ENCODE assay signal across 8 cellular contexts in genomic region chr9:34048730-34049629, GRCh38. TPM values are rescaled to one million over a fixed set of nuclear protein-coding genes. Genes with fewer than 3 reads are reported as not detected.
DNase-seq lines count a peak whose midpoint lies in the region; ATAC-seq, FAIRE-seq and TF ChIP-seq lines count a peak whose summit lies in the region.

Gene UBAP2 (minus strand): TSS chr9:34048887. CDS start chr9:34017148, 31,739 bp downstream.

- H3K9me2 ChIP-seq in Loucy (replicated peaks; ENCODE audit: low read depth, low read length) = no peaks in the 10 kb centered on the region

- peak within 1 kb of the TSS; percentile 98 for H3K4me2 ChIP-seq in Loucy (ENCODE audit: low read depth, low read length, poor library complexity, severe bottlenecking)

- peak; percentile 71 for TF ChIP-seq POLR2A in H54 (IDR thresholded peaks at IDR 0.05; ENCODE audit: low read depth, low read length)
- peak; percentile 95 for TF ChIP-seq POLR2A in Raji (IDR thresholded peaks at IDR 0.05; ENCODE audit: insufficient read depth, low read depth, low read length)

- peak within 1 kb of the TSS; percentile 100 for H3K4me3 Mint-ChIP-seq in nephron progenitor cell
- peak within 1 kb of the TSS; percentile 94 to 96 for H3K4me3 Mint-ChIP-seq in stimulated activated naive CD8-positive, alpha-beta T cell treated with anti-CD3 and anti-CD28 coated beads, Interleukin-15, amount 100 ng/mL, for 72 hours

- TF ChIP-seq CTCF in Loucy (conservative IDR thresholded peaks at IDR 0.05; ENCODE audit: low read length) (no peak), fibroblast of the aortic adventitia (IDR thresholded peaks at IDR 0.05; ENCODE audit: insufficient read depth, low read length) (no peak), nephron progenitor cell (IDR thresholded peaks at IDR 0.05) (no peak)

- peaks cover 31% of the 10 kb centered on the region for H3K4me1 Mint-ChIP-seq in nephron progenitor cell
- H3K4me1 Mint-ChIP-seq in stimulated activated naive CD8-positive, alpha-beta T cell treated with anti-CD3 and anti-CD28 coated beads, Interleukin-15, amount 100 ng/mL, for 72 hours = peaks cover 51% of the 10 kb centered on the region

- H3K4me1 ChIP-seq in Loucy (ENCODE audit: insufficient read depth, low read length, poor library complexity, severe bottlenecking) = peaks cover 24% of the 10 kb centered on the region

- H3F3A ChIP-seq in Loucy (ENCODE audit: low read depth) = no peaks in the 10 kb centered on the region

- H3K36me3 ChIP-seq in Loucy (ENCODE audit: insufficient read depth, low read length) = no peaks in the 10 kb centered on the region

- H3K9ac ChIP-seq in Loucy (ENCODE audit: low read depth, low read length, poor library complexity, severe bottlenecking) = peak within 1 kb of the TSS; percentile 91

- peak; percentile 70 for FAIRE-seq in H54 (lab: Jason Lieb, UNC)

- H4K20me1 ChIP-seq in Loucy (ENCODE audit: insufficient read depth, low read length, poor library complexity, severe bottlenecking) = peaks cover 35% of the 10 kb centered on the region

- peak; percentile 90 for ATAC-seq in stimulated activated naive CD8-positive, alpha-beta T cell treated with anti-CD3 and anti-CD28 coated beads, Interleukin-15, amount 100 ng/mL, for 72 hours

- peak within 1 kb of the TSS; percentile 96 for H2AFZ ChIP-seq in Loucy (ENCODE audit: low read length)

- H3K36me3 Mint-ChIP-seq in nephron progenitor cell (ENCODE audit: low read depth) = peaks cover 21% of the 10 kb centered on the region

- no peaks in the 10 kb centered on the region for H3K27me3 ChIP-seq in Loucy (ENCODE audit: insufficient read depth, low read length, poor library complexity, severe bottlenecking)

- H3K4me3 ChIP-seq in Loucy (ENCODE audit: low read length, poor library complexity, severe bottlenecking) (peak within 1 kb of the TSS; percentile 89), fibroblast of the aortic adventitia (ENCODE audit: low read depth, low read length) (peak within 1 kb of the TSS; percentile 92)

- peaks cover 6% of the 10 kb centered on the region for H3K27me3 Mint-ChIP-seq in nephron progenitor cell (ENCODE audit: low read depth, poor library complexity)
- H3K27me3 Mint-ChIP-seq in stimulated activated naive CD8-positive, alpha-beta T cell treated with anti-CD3 and anti-CD28 coated beads, Interleukin-15, amount 100 ng/mL, for 72 hours = no peaks in the 10 kb centered on the region

- DNase-seq in ELF-1 (ENCODE audit: low read depth, low spot score) = peak; percentile 99
- DNase-seq in H54 (ENCODE audit: insufficient read length, low spot score) = peak; percentile 74
- peak; percentile 95 for DNase-seq in activated effector memory CD4-positive, alpha-beta T cell treated with Interleukin-2 at 50 U/mL for 16 hours
- DNase-seq in fibroblast of the aortic adventitia (ENCODE audit: low read depth) = peak; percentile 98
- peak; percentile 98 for DNase-seq in nephron progenitor cell
- peak; percentile 97 for DNase-seq in stimulated activated naive CD8-positive, alpha-beta T cell treated with anti-CD3 and anti-CD28 coated beads, Interleukin-15, amount 100 ng/mL, for 72 hours

- no peaks in the 10 kb centered on the region for H3K9me3 ChIP-seq in Loucy (ENCODE audit: insufficient read depth, low read depth, low read length)

- peaks cover 45% of the 10 kb centered on the region for H3K79me2 ChIP-seq in Loucy (ENCODE audit: insufficient read depth, low read length)

- H3K9me3 Mint-ChIP-seq in nephron progenitor cell = peaks cover 4% of the 10 kb centered on the region
- no peaks in the 10 kb centered on the region for H3K9me3 Mint-ChIP-seq in stimulated activated naive CD8-positive, alpha-beta T cell treated with anti-CD3 and anti-CD28 coated beads, Interleukin-15, amount 100 ng/mL, for 72 hours

- peak within 1 kb of the TSS; percentile 100 for H3K27ac Mint-ChIP-seq in nephron progenitor cell
- H3K27ac Mint-ChIP-seq in stimulated activated naive CD8-positive, alpha-beta T cell treated with anti-CD3 and anti-CD28 coated beads, Interleukin-15, amount 100 ng/mL, for 72 hours = peak within 1 kb of the TSS; percentile 99

RNA-seq across cellular contexts. Expression of gene UBAP2, which starts in this region (rescaled TPM):
- total RNA-seq in fibroblast of the aortic adventitia (ENCODE audit: low replicate concordance) = 25.6 and 68.7 TPM in 2 replicates

Comparison
In these comparisons a context has a peak if more than half of its experiments do, and no peak if none do; other contexts are left out.
1. Peak in every context shown above with its lines: DNase-seq, ATAC-seq and H3K4me3 ChIP-seq.